Comparison of ENCODE assay signal across 8 cellular contexts in genomic region chr9:100098887-100099721, GRCh38. TPM values are rescaled to one million over a fixed set of nuclear protein-coding genes. Genes with fewer than 3 reads are reported as not detected.
DNase-seq lines count a peak whose midpoint lies in the region; ATAC-seq and TF ChIP-seq lines count a peak whose summit lies in the region.

Gene ERP44, minus strand, starts transcription at chr9:100099000. Its CDS starts 160 bp downstream, at chr9:100098840.
A gene with protein sequence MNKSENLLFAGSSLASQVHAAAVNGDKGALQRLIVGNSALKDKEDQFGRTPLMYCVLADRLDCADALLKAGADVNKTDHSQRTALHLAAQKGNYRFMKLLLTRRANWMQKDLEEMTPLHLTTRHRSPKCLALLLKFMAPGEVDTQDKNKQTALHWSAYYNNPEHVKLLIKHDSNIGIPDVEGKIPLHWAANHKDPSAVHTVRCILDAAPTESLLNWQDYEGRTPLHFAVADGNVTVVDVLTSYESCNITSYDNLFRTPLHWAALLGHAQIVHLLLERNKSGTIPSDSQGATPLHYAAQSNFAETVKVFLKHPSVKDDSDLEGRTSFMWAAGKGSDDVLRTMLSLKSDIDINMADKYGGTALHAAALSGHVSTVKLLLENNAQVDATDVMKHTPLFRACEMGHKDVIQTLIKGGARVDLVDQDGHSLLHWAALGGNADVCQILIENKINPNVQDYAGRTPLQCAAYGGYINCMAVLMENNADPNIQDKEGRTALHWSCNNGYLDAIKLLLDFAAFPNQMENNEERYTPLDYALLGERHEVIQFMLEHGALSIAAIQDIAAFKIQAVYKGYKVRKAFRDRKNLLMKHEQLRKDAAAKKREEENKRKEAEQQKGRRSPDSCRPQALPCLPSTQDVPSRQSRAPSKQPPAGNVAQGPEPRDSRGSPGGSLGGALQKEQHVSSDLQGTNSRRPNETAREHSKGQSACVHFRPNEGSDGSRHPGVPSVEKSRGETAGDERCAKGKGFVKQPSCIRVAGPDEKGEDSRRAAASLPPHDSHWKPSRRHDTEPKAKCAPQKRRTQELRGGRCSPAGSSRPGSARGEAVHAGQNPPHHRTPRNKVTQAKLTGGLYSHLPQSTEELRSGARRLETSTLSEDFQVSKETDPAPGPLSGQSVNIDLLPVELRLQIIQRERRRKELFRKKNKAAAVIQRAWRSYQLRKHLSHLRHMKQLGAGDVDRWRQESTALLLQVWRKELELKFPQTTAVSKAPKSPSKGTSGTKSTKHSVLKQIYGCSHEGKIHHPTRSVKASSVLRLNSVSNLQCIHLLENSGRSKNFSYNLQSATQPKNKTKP (plus strand): TSS chr9:100099243. CDS start chr9:100104522, 5,279 bp downstream.

- H3K9me3 Mint-ChIP-seq in endothelial cell (ENCODE audit: unreplicated experiment): no peaks in the 10 kb centered on the region
- H3K9me3 Mint-ChIP-seq in mesothelial cell of epicardium: no peaks in the 10 kb centered on the region

- H3K27ac ChIP-seq in OCI-LY3 (ENCODE audit: low read length): peak within 1 kb of the TSS; percentile 38

- peaks cover 48% of the 10 kb centered on the region for H3K79me2 ChIP-seq in OCI-LY3 (ENCODE audit: low read length)

- peak within 1 kb of the TSS; percentile 98 for H2AFZ ChIP-seq in OCI-LY3 (ENCODE audit: low read depth, low read length)

- H3K9me3 ChIP-seq in OCI-LY3 (ENCODE audit: insufficient read depth, low read length): no peaks in the 10 kb centered on the region

- peak within 1 kb of the TSS; percentile 96 for H3K4me3 ChIP-seq in OCI-LY3 (ENCODE audit: low read length)

- H3K4me2 ChIP-seq in OCI-LY3 (ENCODE audit: low read length): peak within 1 kb of the TSS; percentile 92

- peaks cover 7% of the 10 kb centered on the region for H3K36me3 Mint-ChIP-seq in endothelial cell (ENCODE audit: low read depth, unreplicated experiment)
- peaks cover 3% of the 10 kb centered on the region for H3K36me3 Mint-ChIP-seq in mesothelial cell of epicardium

- TF ChIP-seq CTCF in OCI-LY3 (IDR thresholded peaks at IDR 0.05; ENCODE audit: low read depth, low read length): no peak
- no peak for TF ChIP-seq CTCF in endothelial cell (IDR thresholded peaks at IDR 0.05; ENCODE audit: unreplicated experiment)
- TF ChIP-seq CTCF in mesothelial cell of epicardium (IDR thresholded peaks at IDR 0.05; ENCODE audit: unreplicated experiment): no peak

- ATAC-seq in GM21515 (IDR thresholded peaks at IDR 0.05; ENCODE audit: unreplicated experiment): peak; percentile 96

- H3K27ac Mint-ChIP-seq in endothelial cell (ENCODE audit: unreplicated experiment) (peak within 1 kb of the TSS; percentile 96), mesothelial cell of epicardium (peak within 1 kb of the TSS; percentile 99)

- peaks cover 13% of the 10 kb centered on the region for H3K4me1 ChIP-seq in OCI-LY3 (ENCODE audit: low read length)

- H4K20me1 ChIP-seq in OCI-LY3 (ENCODE audit: insufficient read depth, low read length): peaks cover 4% of the 10 kb centered on the region; the same call in 1 of the 2 replicates

- DNase-seq in D341Med (ENCODE audit: low spot score) (peak; percentile 93), HuH-7 (ENCODE audit: low spot score) (peak; percentile 83), endothelial cell (ENCODE audit: low spot score) (peak; percentile 95), mesothelial cell of epicardium (ENCODE audit: low spot score in 2 of 2, unreplicated experiment in 2 of 2) (peak; percentile 96)
- peak; percentile 95 for DNase-seq in activated CD8-positive, alpha-beta memory T cell treated with anti-CD3 and anti-CD28 coated beads, Interleukin-2, amount 50 U/mL, for 48 hours
- peak; percentile 95 to 96 for DNase-seq in stimulated activated CD8-positive, alpha-beta memory T cell treated with anti-CD3 and anti-CD28 coated beads, Interleukin-15, amount 100 ng/mL, for 48 hours (ENCODE audit: low read depth in 2 of 2)

- peaks cover 9% of the 10 kb centered on the region for H3K27me3 Mint-ChIP-seq in endothelial cell (ENCODE audit: unreplicated experiment)
- no peaks in the 10 kb centered on the region for H3K27me3 Mint-ChIP-seq in mesothelial cell of epicardium (ENCODE audit: low read depth)

- H3K9ac ChIP-seq in OCI-LY3 (ENCODE audit: low read length): peak within 1 kb of the TSS; percentile 89

- peaks cover 3% of the 10 kb centered on the region for H3K36me3 ChIP-seq in OCI-LY3 (replicated peaks; ENCODE audit: low read depth, low read length)

- peaks cover 14% of the 10 kb centered on the region for H3K4me1 Mint-ChIP-seq in endothelial cell (ENCODE audit: unreplicated experiment)
- peaks cover 20% of the 10 kb centered on the region for H3K4me1 Mint-ChIP-seq in mesothelial cell of epicardium

- H3K27me3 ChIP-seq in OCI-LY3 (ENCODE audit: low read depth, low read length): no peaks in the 10 kb centered on the region

- H3K4me3 Mint-ChIP-seq in endothelial cell (ENCODE audit: unreplicated experiment): peak within 1 kb of the TSS; percentile 100
- peak within 1 kb of the TSS; percentile 98 for H3K4me3 Mint-ChIP-seq in mesothelial cell of epicardium

RNA-seq across cellular contexts. Expression of gene ERP44, which starts in this region (rescaled TPM):
- total RNA-seq in endothelial cell (ENCODE audit: unreplicated experiment) (14.5 TPM), mesothelial cell of epicardium (17.5 to 18.3 TPM (median 18.2 TPM) in 3 replicates)

RNA-seq across cellular contexts. Expression of the second gene that starts in this region (rescaled TPM):
- total RNA-seq in endothelial cell (ENCODE audit: unreplicated experiment) (21.6 TPM), mesothelial cell of epicardium (24.7 to 27.6 TPM (median 26.0 TPM) in 3 replicates)

Comparison
In these comparisons a context has a peak if more than half of its experiments do, and no peak if none do; other contexts are left out.
1. Peak in every context shown above with its lines: DNase-seq, ATAC-seq, H3K4me3 ChIP-seq and H3K27ac ChIP-seq.